Comparison of ENCODE assay signal across 11 cellular contexts in genomic region chr12:124370384-124370783, GRCh38.
A peak's percentile ranks its signal among the peaks of the same experiment; 100 is the strongest.
DNase-seq lines count a peak whose midpoint lies in the region; ATAC-seq and TF ChIP-seq lines count a peak whose summit lies in the region.
"Had no signal": no experiment of that assay in that cellular context is flagged by ENCODE, and none has a peak within 500 bp of the region (broad histone marks: within the 10 kb centered on the region; RNA-seq: fewer than 3 reads in every experiment).

No MANE protein-coding gene starts in this region.

- H3K9ac ChIP-seq in subcutaneous abdominal adipose tissue (ENCODE audit: low read length in 5 of 5) = peak overlapping the region in 4 of 5 donors; percentile 39 to 74 (median 47)

- H3K4me1 ChIP-seq in breast epithelium = peaks cover 16 to 31% of the 10 kb centered on the region in 2 donors
- H3K4me1 ChIP-seq in lung (ENCODE audit: control insufficient read depth in 2 of 2, insufficient read depth in 2 of 2, low read length in 2 of 2) = peaks cover 3 to 19% of the 10 kb centered on the region in 2 donors
- peaks cover 6 to 41% (median 36%) of the 10 kb centered on the region in 5 donors for H3K4me1 ChIP-seq in subcutaneous abdominal adipose tissue (ENCODE audit: control insufficient read depth in 5 of 5, insufficient read depth in 5 of 5, low read length in 5 of 5)

- peak overlapping the region; percentile 15 for H3K4me3 Mint-ChIP-seq in HFFc6
- H3K4me3 Mint-ChIP-seq: neural crest cell had no signal

- H3K36me3 Mint-ChIP-seq in HFFc6 (ENCODE audit: low read depth) = peaks cover 14% of the 10 kb centered on the region

- H3K27ac Mint-ChIP-seq in HFFc6 = peak overlapping the region; percentile 89

- no peaks in the 10 kb centered on the region for H3K27me3 ChIP-seq in breast epithelium
- H3K27me3 ChIP-seq in lung (ENCODE audit: control insufficient read depth, insufficient read depth) = no peaks in the 10 kb centered on the region
- no peaks in the 10 kb centered on the region for H3K27me3 ChIP-seq in subcutaneous abdominal adipose tissue (ENCODE audit: control insufficient read depth in 5 of 5, insufficient read depth in 4 of 5, low read length in 5 of 5)

- TF ChIP-seq CTCF in HFFc6 (IDR thresholded peaks at IDR 0.05) (no peak), breast epithelium (IDR thresholded peaks at IDR 0.05) (no peak), lung (IDR thresholded peaks at IDR 0.05; ENCODE audit: control extremely low read depth, extremely low read depth) (no peak)

- peaks cover 18% of the 10 kb centered on the region for H3K27me3 Mint-ChIP-seq in HFFc6 (ENCODE audit: insufficient read depth)

- no peaks in the 10 kb centered on the region for H3K9me3 Mint-ChIP-seq in HFFc6
- H3K9me3 Mint-ChIP-seq: neural crest cell had no signal

- peaks cover 27% of the 10 kb centered on the region for H3K4me1 Mint-ChIP-seq in HFFc6 (ENCODE audit: low read depth)

- TF ChIP-seq POLR2A in breast epithelium (IDR thresholded peaks at IDR 0.05) = no peak

- no peaks in the 10 kb centered on the region for H3K36me3 ChIP-seq in breast epithelium
- peaks cover 0 to 57% of the 10 kb centered on the region in 2 donors for H3K36me3 ChIP-seq in lung (ENCODE audit: control insufficient read depth in 2 of 2, insufficient read depth in 2 of 2, low read length in 2 of 2)
- H3K36me3 ChIP-seq in subcutaneous abdominal adipose tissue (ENCODE audit: control insufficient read depth in 5 of 5, insufficient read depth in 5 of 5, low read length in 5 of 5) = peaks cover 0 to 76% (median 47%) of the 10 kb centered on the region in 5 donors

- H3K4me3 ChIP-seq in breast epithelium (no peak overlapping the region), lung (no peak overlapping the region), subcutaneous abdominal adipose tissue (ENCODE audit: low read depth in 1 of 5, low read length in 5 of 5) (no peak overlapping the region)

- ATAC-seq in lung (ENCODE audit: insufficient read depth, low FRiP score) = no peak
- no peak for ATAC-seq in HG02884 (IDR thresholded peaks at IDR 0.05; ENCODE audit: unreplicated experiment)
- ATAC-seq: HCT116 had no signal

- intact Hi-C loops in breast epithelium (cut with DNase I; ENCODE audit: low total_unique reads) = no loop called here

- H3K27ac ChIP-seq in breast epithelium = peak overlapping the region; percentile 94 to 95
- H3K27ac ChIP-seq in lung (ENCODE audit: low read depth in 1 of 2, low read length in 1 of 2) = peak overlapping the region; percentile 90
- peak overlapping the region; percentile 90 for H3K27ac ChIP-seq in subcutaneous abdominal adipose tissue (ENCODE audit: low read depth, low read length)

- no peak for DNase-seq in HFFc6
- no peak for DNase-seq in breast epithelium (ENCODE audit: low spot score in 2 of 2)
- DNase-seq in lung (ENCODE audit: low spot score) = no peak
- DNase-seq in NCI-H1930 (lab: John Stamatoyannopoulos, UW) = no peak
- DNase-seq in islet precursor cell = no peak
- DNase-seq in pons (ENCODE audit: low spot score) = no peak
- DNase-seq: activated naive CD4-positive, alpha-beta T cell had no signal

- 89 to 96% methylated on average over 7 of the region's 7 CpGs for WGBS in lung, 2 donors

- H3K9me3 ChIP-seq in breast epithelium (no peaks in the 10 kb centered on the region), lung (ENCODE audit: control insufficient read depth in 2 of 2, insufficient read depth in 1 of 2, low read length in 1 of 2) (no peaks in the 10 kb centered on the region), subcutaneous abdominal adipose tissue (ENCODE audit: control insufficient read depth in 5 of 5, low read length in 5 of 5) (no peaks in the 10 kb centered on the region)
